ENCODE assay signal across 20 cellular contexts in the genomic region with DNA sequence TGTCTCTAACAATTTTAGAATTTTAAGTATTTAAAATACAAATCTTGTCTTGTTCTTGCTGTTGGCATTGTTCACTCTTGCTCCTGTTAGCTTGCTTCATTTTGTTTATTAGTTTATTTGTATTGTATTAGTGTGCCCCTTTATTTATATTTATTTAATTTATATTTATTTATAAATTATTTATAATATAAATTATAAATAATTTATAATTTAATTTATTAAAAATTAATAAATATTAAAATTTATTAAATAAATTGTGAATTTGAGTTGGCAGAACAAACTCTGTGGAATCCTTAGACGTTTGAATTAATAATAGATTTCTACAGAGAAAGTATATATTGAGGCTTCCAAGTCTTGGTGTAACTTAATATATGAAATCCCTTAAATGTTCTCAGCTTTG.
"Had no signal": no experiment of that assay in that cellular context is flagged by ENCODE, and none has a peak within 500 bp of the region (broad histone marks: within the 10 kb centered on the region; RNA-seq: fewer than 3 reads in every experiment).

No MANE protein-coding gene starts in this region.

- H3K27me3 ChIP-seq: MG63 had no signal

- ATAC-seq: HepG2 had no signal

- H3K4me3 ChIP-seq: MG63 had no signal

- DNase-seq: IMR-90, Karpas-422, KG1, MG63, NCI-H1092, NCI-H146, NCI-H1694 treated with DMSO at 0.1 percent for 48 hours, NCI-H1930, NCI-H2081, NCI-H2107, NCI-H2171, NCI-H226, NCI-H446 treated with DMSO at 0.1 percent for 48 hours, NCI-H526 treated with DMSO at 0.1 percent for 48 hours, NCI-H748 treated with DMSO at 0.1 percent for 48 hours, SHP77, SK-N-SH, SW 1271 had no signal

- H3K9me3 ChIP-seq: MG63, SK-N-SH had no signal

- H3K36me3 ChIP-seq: MG63 had no signal

- H3K27ac ChIP-seq: RWPE1 had no signal

- FAIRE-seq: HepG2 had no signal
